8 cellular contexts compared by ENCODE assay signal in the genomic region with DNA sequence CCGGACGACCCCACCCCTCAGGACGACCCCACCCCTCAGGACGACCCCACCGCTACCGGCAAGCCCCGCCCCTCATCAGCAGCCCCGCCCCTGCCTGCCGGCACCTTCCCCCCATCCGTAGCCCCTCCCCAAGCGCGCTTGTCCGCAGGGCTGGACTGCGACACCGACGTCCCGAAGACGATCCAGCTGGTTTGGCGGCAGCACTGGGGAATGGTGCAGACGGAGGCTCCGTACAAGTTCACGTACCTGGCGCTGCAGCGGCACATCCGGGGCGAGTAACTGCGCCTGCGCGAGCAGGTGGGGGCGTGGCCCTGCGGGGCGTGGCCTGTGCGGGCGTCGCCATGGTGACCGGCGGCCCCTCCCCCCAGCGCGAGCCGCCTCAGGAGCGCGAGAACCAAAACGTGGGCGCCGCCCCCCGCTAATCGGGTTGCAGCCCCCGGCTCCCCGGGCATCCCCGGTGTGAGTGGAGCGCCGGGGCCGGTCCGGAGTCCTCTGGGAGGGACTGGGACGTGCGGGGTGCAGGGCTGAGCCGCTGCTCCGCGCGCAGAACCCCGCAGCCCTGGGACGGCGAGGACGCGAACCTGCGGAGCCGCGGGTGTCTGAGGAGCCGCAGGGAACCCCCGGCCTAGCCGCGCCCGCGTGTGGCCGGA. TPM values are rescaled to one million over a fixed set of nuclear protein-coding genes. Genes with fewer than 3 reads are reported as not detected.
DNase-seq lines count a peak whose midpoint lies in the region; ATAC-seq, FAIRE-seq and TF ChIP-seq lines count a peak whose summit lies in the region.

No MANE protein-coding gene starts in this region.

- H3K36me3 ChIP-seq in endodermal cell (ENCODE audit: control insufficient read depth, insufficient read depth, low read length) (no peaks in the 10 kb centered on the region), Karpas-422 (ENCODE audit: insufficient read depth, low read length) (no peaks in the 10 kb centered on the region)

- H3K27me3 ChIP-seq in endodermal cell (ENCODE audit: control insufficient read depth, insufficient read depth, low read length, poor library complexity, severe bottlenecking) (peaks cover 39% of the 10 kb centered on the region), mononuclear cell (ENCODE audit: insufficient read depth, low read length) (no peaks in the 10 kb centered on the region), Karpas-422 (ENCODE audit: low read length) (no peaks in the 10 kb centered on the region)

- H3K4me3 ChIP-seq in endodermal cell (ENCODE audit: low read length) (peak overlapping the region; percentile 75), mononuclear cell (ENCODE audit: low read length) (peak overlapping the region; percentile 46), Karpas-422 (ENCODE audit: low read length) (no peak overlapping the region)

- peak; percentile 40 for ATAC-seq in HG02973 (IDR thresholded peaks at IDR 0.05; ENCODE audit: unreplicated experiment)

- H3K9me2 ChIP-seq in Karpas-422 (replicated peaks; ENCODE audit: insufficient read depth, low read length) = no peaks in the 10 kb centered on the region

- no peaks in the 10 kb centered on the region for H3K36me3 Mint-ChIP-seq in endodermal cell (ENCODE audit: low read depth)

- no peak overlapping the region for H2AFZ ChIP-seq in Karpas-422 (ENCODE audit: low read length)

- H4K20me1 ChIP-seq in Karpas-422 (ENCODE audit: insufficient read depth, low read depth, low read length) = 0 out of 2 replicates have a peak, but pooled peaks cover 3% of the 10 kb centered on the region

- FAIRE-seq in GM12892 (lab: Jason Lieb, UNC) = peak; percentile 100

- no peak for TF ChIP-seq CTCF in endodermal cell (conservative IDR thresholded peaks at IDR 0.05)

- peak; percentile 50; the same call in 1 of the 2 replicates for TF ChIP-seq POLR2A in GM12892 (IDR thresholded peaks at IDR 0.05; ENCODE audit: low read depth, low read length)

- H3K27ac Mint-ChIP-seq in endodermal cell = no peak overlapping the region

- peaks cover 47% of the 10 kb centered on the region for H3K27me3 Mint-ChIP-seq in endodermal cell (ENCODE audit: insufficient read depth)

- H3K4me1 Mint-ChIP-seq in endodermal cell = no peaks in the 10 kb centered on the region

- H3K9me3 Mint-ChIP-seq in endodermal cell = no peaks in the 10 kb centered on the region

- H3K9ac ChIP-seq in endodermal cell (ENCODE audit: extremely low read depth, low read length, poor library complexity, severe bottlenecking) = no peak overlapping the region
- no peak overlapping the region for H3K9ac ChIP-seq in Karpas-422 (ENCODE audit: low read length)

- no peaks in the 10 kb centered on the region for H3K79me2 ChIP-seq in Karpas-422 (ENCODE audit: low read length)

- H3K4me1 ChIP-seq in endodermal cell (ENCODE audit: control insufficient read depth, insufficient read depth, low read length) (no peaks in the 10 kb centered on the region), mononuclear cell (ENCODE audit: insufficient read depth, low read length) (peaks cover 16% of the 10 kb centered on the region), Karpas-422 (ENCODE audit: low read length) (peaks cover 2% of the 10 kb centered on the region)

- 4% methylated on average over 72 of the region's 75 CpGs; no CpG with 5 or more reads in 1 of the 2 experiments for WGBS in endodermal cell (ENCODE audit: insufficient coverage in 1 of 2, insufficient read length in 1 of 2), 2 experiments

- H3K4me3 Mint-ChIP-seq in endodermal cell = peak overlapping the region; percentile 52

- DNase-seq in GM12892 (ENCODE audit: insufficient read length) (peak; percentile 95), NCI-H774 (lab: John Stamatoyannopoulos, UW) (peak; percentile 41), endodermal cell (peak; percentile 96), Karpas-422 (no peak)
- DNase-seq in activated CD8-positive, alpha-beta memory T cell treated with anti-CD3 and anti-CD28 coated beads for 48 hours (ENCODE audit: low read depth in 2 of 3, low spot score in 2 of 3) = peak; percentile 77 to 95 (median 88)
- DNase-seq in stimulated activated CD8-positive, alpha-beta memory T cell treated with anti-CD3 and anti-CD28 coated beads, Interleukin-2, amount 100 ng/mL, for 48 hours (ENCODE audit: low read depth in 2 of 2) = peak; percentile 80 to 81

- H3K9me3 ChIP-seq in endodermal cell (ENCODE audit: control insufficient read depth, low read length) (no peaks in the 10 kb centered on the region), mononuclear cell (ENCODE audit: low read depth, low read length) (no peaks in the 10 kb centered on the region), Karpas-422 (ENCODE audit: low read length) (no peaks in the 10 kb centered on the region)

- no peak overlapping the region for H3K4me2 ChIP-seq in Karpas-422 (ENCODE audit: low read depth, low read length, poor library complexity, severe bottlenecking)

- H3K27ac ChIP-seq in endodermal cell (ENCODE audit: low read depth, low read length) (no peak overlapping the region), Karpas-422 (ENCODE audit: low read length) (no peak overlapping the region)

RNA-seq across cellular contexts. Expression of gene RNF223, which starts 4.9 kb away (rescaled TPM):
- 0.21 TPM for polyA plus RNA-seq in GM12892 (2012; ENCODE audit: missing spikeins)
- total RNA-seq in endodermal cell (not detected), mononuclear cell (not detected)
- polyA plus RNA-seq in endodermal cell (2013, experiment 1 of 2) = not detected
- not detected for polyA plus RNA-seq in endodermal cell (2013, experiment 2 of 2)
- not detected in 2 replicates for total RNA-seq in Karpas-422 (2014; rRNA removed; shearing (Covaris generic); ENCODE audit: low replicate concordance)

RNA-seq across cellular contexts. Expression of gene C1orf159, which starts 46.7 kb away (rescaled TPM):
- 2.9 TPM for polyA plus RNA-seq in GM12892 (2012; ENCODE audit: missing spikeins)
- total RNA-seq in endodermal cell (10 to 100 TPM; 23.1 to 29.5 TPM), mononuclear cell (9.6 TPM)
- polyA plus RNA-seq in endodermal cell (2013, experiment 1 of 2) = 22.6 TPM
- 22.5 TPM for polyA plus RNA-seq in endodermal cell (2013, experiment 2 of 2)
- total RNA-seq in Karpas-422 (2014; rRNA removed; shearing (Covaris generic); ENCODE audit: low replicate concordance) = 10.2 and 10.4 TPM in 2 replicates

RNA-seq across cellular contexts. Expression of gene AGRN, which starts 49.3 kb away (rescaled TPM):
- polyA plus RNA-seq in GM12892 (2012; ENCODE audit: missing spikeins) = 15.1 TPM
- total RNA-seq in endodermal cell = 100 to 1,000 TPM; 269 to 288 TPM
- polyA plus RNA-seq in endodermal cell (2013, experiment 1 of 2) = 192 TPM
- polyA plus RNA-seq in endodermal cell (2013, experiment 2 of 2) = 176 TPM
- total RNA-seq in mononuclear cell = 2.6 TPM
- 2.4 and 8.4 TPM in 2 replicates for total RNA-seq in Karpas-422 (2014; rRNA removed; shearing (Covaris generic); ENCODE audit: low replicate concordance)

RNA-seq across cellular contexts. Expression of gene ISG15, which starts 55.9 kb away (rescaled TPM):
- 54.6 TPM for polyA plus RNA-seq in GM12892 (2012; ENCODE audit: missing spikeins)
- 10 to 100 TPM; 46.6 to 48.4 TPM for total RNA-seq in endodermal cell
- polyA plus RNA-seq in endodermal cell (2013, experiment 1 of 2) = 31.4 TPM
- 31.8 TPM for polyA plus RNA-seq in endodermal cell (2013, experiment 2 of 2)
- 50.6 TPM for total RNA-seq in mononuclear cell
- total RNA-seq in Karpas-422 (2014; rRNA removed; shearing (Covaris generic); ENCODE audit: low replicate concordance) = 102 and 127 TPM in 2 replicates

Comparison
In these comparisons a context has a peak if more than half of its experiments do, and no peak if none do; other contexts are left out.
1. RNA of gene AGRN, which starts 49.3 kb away (total RNA-seq): 269 to 288 TPM in endodermal cell; 2.6 TPM in mononuclear cell (single experiment) and 2.4 to 8.4 TPM in Karpas-422; every median in the first group is over 10 times any median in the second.